Comparison of ENCODE assay signal across 1 cellular context in genomic region chr11:61864814-61865775, GRCh38.
TF ChIP-seq lines count a peak whose summit lies in the region.

No MANE protein-coding gene starts in this region.

TF ChIP-seq in GM12878, 131 proteins besides CTCF, POLR2A, EP300 and RAD21:
- TF ChIP-seq TCF7 (IDR thresholded peaks at IDR 0.05; ENCODE audit: borderline replicate concordance): no peak
- TF ChIP-seq MTA2 (IDR thresholded peaks at IDR 0.05; ENCODE audit: low read depth): no peak
- TF ChIP-seq SMAD5 (IDR thresholded peaks at IDR 0.05; ENCODE audit: low read depth): no peak
- TF ChIP-seq POU2F2 (IDR thresholded peaks at IDR 0.05; ENCODE audit: borderline replicate concordance, low read depth, low read length): no peak
- no peak for TF ChIP-seq CREM (IDR thresholded peaks at IDR 0.05; ENCODE audit: low read depth)
- TF ChIP-seq, protein P1, sequence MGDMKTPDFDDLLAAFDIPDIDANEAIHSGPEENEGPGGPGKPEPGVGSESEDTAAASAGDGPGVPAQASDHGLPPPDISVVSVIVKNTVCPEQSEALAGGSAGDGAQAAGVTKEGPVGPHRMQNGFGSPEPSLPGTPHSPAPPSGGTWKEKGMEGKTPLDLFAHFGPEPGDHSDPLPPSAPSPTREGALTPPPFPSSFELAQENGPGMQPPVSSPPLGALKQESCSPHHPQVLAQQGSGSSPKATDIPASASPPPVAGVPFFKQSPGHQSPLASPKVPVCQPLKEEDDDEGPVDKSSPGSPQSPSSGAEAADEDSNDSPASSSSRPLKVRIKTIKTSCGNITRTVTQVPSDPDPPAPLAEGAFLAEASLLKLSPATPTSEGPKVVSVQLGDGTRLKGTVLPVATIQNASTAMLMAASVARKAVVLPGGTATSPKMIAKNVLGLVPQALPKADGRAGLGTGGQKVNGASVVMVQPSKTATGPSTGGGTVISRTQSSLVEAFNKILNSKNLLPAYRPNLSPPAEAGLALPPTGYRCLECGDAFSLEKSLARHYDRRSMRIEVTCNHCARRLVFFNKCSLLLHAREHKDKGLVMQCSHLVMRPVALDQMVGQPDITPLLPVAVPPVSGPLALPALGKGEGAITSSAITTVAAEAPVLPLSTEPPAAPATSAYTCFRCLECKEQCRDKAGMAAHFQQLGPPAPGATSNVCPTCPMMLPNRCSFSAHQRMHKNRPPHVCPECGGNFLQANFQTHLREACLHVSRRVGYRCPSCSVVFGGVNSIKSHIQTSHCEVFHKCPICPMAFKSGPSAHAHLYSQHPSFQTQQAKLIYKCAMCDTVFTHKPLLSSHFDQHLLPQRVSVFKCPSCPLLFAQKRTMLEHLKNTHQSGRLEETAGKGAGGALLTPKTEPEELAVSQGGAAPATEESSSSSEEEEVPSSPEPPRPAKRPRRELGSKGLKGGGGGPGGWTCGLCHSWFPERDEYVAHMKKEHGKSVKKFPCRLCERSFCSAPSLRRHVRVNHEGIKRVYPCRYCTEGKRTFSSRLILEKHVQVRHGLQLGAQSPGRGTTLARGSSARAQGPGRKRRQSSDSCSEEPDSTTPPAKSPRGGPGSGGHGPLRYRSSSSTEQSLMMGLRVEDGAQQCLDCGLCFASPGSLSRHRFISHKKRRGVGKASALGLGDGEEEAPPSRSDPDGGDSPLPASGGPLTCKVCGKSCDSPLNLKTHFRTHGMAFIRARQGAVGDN (IDR thresholded peaks at IDR 0.05): no peak
- TF ChIP-seq E2F8 (IDR thresholded peaks at IDR 0.05; ENCODE audit: low read depth, partially characterized antibody): no peak
- TF ChIP-seq HCFC1 (IDR thresholded peaks at IDR 0.05; ENCODE audit: low read length): no peak
- no peak for TF ChIP-seq IRF3 (IDR thresholded peaks at IDR 0.05)
- no peak for TF ChIP-seq MEF2B (IDR thresholded peaks at IDR 0.05; ENCODE audit: partially characterized antibody, poor library complexity, severe bottlenecking)
- TF ChIP-seq E2F4 (IDR thresholded peaks at IDR 0.05; ENCODE audit: low read depth, low read length): no peak
- no peak for TF ChIP-seq ATF2 (IDR thresholded peaks at IDR 0.05; ENCODE audit: low read length)
- TF ChIP-seq SPI1 (IDR thresholded peaks at IDR 0.05; ENCODE audit: borderline replicate concordance, insufficient read depth, low read depth, low read length): no peak
- TF ChIP-seq ZNF274 (IDR thresholded peaks at IDR 0.05; ENCODE audit: insufficient read depth, insufficient read length): no peak
